1 cellular context compared by ENCODE assay signal in the genomic region with DNA sequence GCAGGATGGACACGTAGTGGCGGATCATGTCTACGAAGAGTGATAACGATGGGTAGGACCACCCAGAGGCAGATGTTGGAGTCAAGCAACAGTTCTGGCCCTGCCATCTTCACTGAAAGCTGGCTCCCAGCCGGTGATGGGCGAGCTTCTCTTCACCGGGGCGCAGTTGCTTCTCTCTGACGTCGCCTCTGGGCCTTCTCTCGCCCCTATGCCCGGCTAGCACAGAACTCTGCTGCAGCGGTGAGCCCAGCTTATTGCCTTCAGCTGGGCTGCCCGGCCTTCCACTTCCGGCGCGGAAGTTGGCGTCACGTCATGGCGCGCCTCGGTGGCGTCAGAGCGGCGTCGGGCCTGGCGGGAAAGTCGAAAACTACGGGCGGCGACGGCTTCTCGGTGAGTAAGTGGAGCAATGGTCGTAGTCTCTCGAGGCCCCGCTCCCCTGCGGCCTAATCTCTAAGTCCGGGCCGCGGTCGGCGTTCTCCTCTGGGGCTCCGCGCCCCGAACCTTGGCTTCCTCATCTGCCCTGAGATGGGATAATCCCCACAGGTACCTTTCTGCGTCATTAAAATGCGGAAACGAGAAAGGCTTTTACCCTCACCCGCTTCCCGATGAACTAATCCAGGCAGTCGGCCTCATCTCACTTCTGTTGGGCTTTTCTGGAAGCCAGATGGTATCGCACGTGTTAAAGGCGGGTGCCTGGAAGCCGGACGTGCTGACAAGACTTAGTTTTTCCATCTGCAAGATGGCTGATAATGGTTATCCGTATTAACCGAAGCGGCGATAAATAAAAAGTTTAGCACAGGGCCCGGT.
A peak's percentile ranks its signal among the peaks of the same experiment; 100 is the strongest.
TF ChIP-seq lines count a peak whose summit lies in the region.

A gene (plus strand): TSS at position 354 of the 807 bp plus-strand sequence. CDS start 2,221 bp downstream, outside the sequence.

TF ChIP-seq in K562, 482 proteins besides CTCF, POLR2A, EP300 and RAD21 (continued from another document and continues in another):
- TF ChIP-seq, protein P1, sequence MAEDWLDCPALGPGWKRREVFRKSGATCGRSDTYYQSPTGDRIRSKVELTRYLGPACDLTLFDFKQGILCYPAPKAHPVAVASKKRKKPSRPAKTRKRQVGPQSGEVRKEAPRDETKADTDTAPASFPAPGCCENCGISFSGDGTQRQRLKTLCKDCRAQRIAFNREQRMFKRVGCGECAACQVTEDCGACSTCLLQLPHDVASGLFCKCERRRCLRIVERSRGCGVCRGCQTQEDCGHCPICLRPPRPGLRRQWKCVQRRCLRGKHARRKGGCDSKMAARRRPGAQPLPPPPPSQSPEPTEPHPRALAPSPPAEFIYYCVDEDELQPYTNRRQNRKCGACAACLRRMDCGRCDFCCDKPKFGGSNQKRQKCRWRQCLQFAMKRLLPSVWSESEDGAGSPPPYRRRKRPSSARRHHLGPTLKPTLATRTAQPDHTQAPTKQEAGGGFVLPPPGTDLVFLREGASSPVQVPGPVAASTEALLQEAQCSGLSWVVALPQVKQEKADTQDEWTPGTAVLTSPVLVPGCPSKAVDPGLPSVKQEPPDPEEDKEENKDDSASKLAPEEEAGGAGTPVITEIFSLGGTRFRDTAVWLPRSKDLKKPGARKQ (CRISPR knock-in tag; IDR thresholded peaks at IDR 0.05): no peak
- TF ChIP-seq KHSRP (IDR thresholded peaks at IDR 0.05) (peak; percentile 100), SIN3B (IDR thresholded peaks at IDR 0.05; ENCODE audit: low read depth) (peak; percentile 97), NR2F6 (CRISPR knock-in tag; IDR thresholded peaks at IDR 0.05) (no peak), NR2C1 (IDR thresholded peaks at IDR 0.05) (no peak), NR2C1 (tag; IDR thresholded peaks at IDR 0.05) (peak; percentile 57), ZNF354B (CRISPR knock-in tag; IDR thresholded peaks at IDR 0.05) (no peak; the same call in 1 of the 2 replicates), ZNF583 (CRISPR knock-in tag; IDR thresholded peaks at IDR 0.05) (no peak), RUNX1 (IDR thresholded peaks at IDR 0.05; ENCODE audit: low read depth) (no peak), L3MBTL2 (IDR thresholded peaks at IDR 0.05) (peak; percentile 99), LCOR (CRISPR knock-in tag; IDR thresholded peaks at IDR 0.05) (peak; percentile 93), DACH1 (IDR thresholded peaks at IDR 0.05; ENCODE audit: partially characterized antibody) (peak; percentile 98), POLR2G (IDR thresholded peaks at IDR 0.05; ENCODE audit: low read depth, low read length) (peak; percentile 96), SNIP1 (IDR thresholded peaks at IDR 0.05; ENCODE audit: low read depth) (no peak), ERF (CRISPR knock-in tag; IDR thresholded peaks at IDR 0.05) (no peak), MCM7 (IDR thresholded peaks at IDR 0.05) (no peak), ZNF253 (CRISPR knock-in tag; conservative IDR thresholded peaks at IDR 0.05) (no peak), NFRKB (IDR thresholded peaks at IDR 0.05; ENCODE audit: low read depth) (peak; percentile 90), ZNF282 (CRISPR knock-in tag; IDR thresholded peaks at IDR 0.05) (no peak), HEY1 (CRISPR knock-in tag; IDR thresholded peaks at IDR 0.05; ENCODE audit: borderline replicate concordance) (no peak), CREB1 (IDR thresholded peaks at IDR 0.05) (peak; percentile 100), CREB1 (CRISPR knock-in tag; IDR thresholded peaks at IDR 0.05) (peak; percentile 100), NCOA4 (IDR thresholded peaks at IDR 0.05; ENCODE audit: partially characterized antibody) (no peak), MEF2D (tag; conservative IDR thresholded peaks at IDR 0.05; ENCODE audit: low read depth) (no peak), ILK (tag; IDR thresholded peaks at IDR 0.05; ENCODE audit: borderline replicate concordance, low read depth) (no peak), NR4A1 (CRISPR knock-in tag; IDR thresholded peaks at IDR 0.05) (no peak), NR4A1 (tag; IDR thresholded peaks at IDR 0.05) (peak; percentile 84)
- TF ChIP-seq, protein P2, sequence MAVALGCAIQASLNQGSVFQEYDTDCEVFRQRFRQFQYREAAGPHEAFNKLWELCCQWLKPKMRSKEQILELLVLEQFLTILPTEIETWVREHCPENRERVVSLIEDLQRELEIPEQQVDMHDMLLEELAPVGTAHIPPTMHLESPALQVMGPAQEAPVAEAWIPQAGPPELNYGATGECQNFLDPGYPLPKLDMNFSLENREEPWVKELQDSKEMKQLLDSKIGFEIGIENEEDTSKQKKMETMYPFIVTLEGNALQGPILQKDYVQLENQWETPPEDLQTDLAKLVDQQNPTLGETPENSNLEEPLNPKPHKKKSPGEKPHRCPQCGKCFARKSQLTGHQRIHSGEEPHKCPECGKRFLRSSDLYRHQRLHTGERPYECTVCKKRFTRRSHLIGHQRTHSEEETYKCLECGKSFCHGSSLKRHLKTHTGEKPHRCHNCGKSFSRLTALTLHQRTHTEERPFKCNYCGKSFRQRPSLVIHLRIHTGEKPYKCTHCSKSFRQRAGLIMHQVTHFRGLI (CRISPR knock-in tag; IDR thresholded peaks at IDR 0.05): no peak
- TF ChIP-seq, protein P3, sequence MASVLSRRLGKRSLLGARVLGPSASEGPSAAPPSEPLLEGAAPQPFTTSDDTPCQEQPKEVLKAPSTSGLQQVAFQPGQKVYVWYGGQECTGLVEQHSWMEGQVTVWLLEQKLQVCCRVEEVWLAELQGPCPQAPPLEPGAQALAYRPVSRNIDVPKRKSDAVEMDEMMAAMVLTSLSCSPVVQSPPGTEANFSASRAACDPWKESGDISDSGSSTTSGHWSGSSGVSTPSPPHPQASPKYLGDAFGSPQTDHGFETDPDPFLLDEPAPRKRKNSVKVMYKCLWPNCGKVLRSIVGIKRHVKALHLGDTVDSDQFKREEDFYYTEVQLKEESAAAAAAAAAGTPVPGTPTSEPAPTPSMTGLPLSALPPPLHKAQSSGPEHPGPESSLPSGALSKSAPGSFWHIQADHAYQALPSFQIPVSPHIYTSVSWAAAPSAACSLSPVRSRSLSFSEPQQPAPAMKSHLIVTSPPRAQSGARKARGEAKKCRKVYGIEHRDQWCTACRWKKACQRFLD (CRISPR knock-in tag; IDR thresholded peaks at IDR 0.05): peak; percentile 100
- TF ChIP-seq, protein P4, sequence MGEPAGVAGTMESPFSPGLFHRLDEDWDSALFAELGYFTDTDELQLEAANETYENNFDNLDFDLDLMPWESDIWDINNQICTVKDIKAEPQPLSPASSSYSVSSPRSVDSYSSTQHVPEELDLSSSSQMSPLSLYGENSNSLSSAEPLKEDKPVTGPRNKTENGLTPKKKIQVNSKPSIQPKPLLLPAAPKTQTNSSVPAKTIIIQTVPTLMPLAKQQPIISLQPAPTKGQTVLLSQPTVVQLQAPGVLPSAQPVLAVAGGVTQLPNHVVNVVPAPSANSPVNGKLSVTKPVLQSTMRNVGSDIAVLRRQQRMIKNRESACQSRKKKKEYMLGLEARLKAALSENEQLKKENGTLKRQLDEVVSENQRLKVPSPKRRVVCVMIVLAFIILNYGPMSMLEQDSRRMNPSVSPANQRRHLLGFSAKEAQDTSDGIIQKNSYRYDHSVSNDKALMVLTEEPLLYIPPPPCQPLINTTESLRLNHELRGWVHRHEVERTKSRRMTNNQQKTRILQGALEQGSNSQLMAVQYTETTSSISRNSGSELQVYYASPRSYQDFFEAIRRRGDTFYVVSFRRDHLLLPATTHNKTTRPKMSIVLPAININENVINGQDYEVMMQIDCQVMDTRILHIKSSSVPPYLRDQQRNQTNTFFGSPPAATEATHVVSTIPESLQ (CRISPR knock-in tag; IDR thresholded peaks at IDR 0.05): peak; percentile 93; the same call in 1 of the 2 replicates
- TF ChIP-seq, protein P5, sequence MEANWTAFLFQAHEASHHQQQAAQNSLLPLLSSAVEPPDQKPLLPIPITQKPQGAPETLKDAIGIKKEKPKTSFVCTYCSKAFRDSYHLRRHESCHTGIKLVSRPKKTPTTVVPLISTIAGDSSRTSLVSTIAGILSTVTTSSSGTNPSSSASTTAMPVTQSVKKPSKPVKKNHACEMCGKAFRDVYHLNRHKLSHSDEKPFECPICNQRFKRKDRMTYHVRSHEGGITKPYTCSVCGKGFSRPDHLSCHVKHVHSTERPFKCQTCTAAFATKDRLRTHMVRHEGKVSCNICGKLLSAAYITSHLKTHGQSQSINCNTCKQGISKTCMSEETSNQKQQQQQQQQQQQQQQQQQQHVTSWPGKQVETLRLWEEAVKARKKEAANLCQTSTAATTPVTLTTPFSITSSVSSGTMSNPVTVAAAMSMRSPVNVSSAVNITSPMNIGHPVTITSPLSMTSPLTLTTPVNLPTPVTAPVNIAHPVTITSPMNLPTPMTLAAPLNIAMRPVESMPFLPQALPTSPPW (CRISPR knock-in tag; IDR thresholded peaks at IDR 0.05): peak; percentile 40; the same call in 1 of the 2 replicates
- TF ChIP-seq, protein P6, sequence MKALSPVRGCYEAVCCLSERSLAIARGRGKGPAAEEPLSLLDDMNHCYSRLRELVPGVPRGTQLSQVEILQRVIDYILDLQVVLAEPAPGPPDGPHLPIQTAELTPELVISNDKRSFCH (CRISPR knock-in tag; IDR thresholded peaks at IDR 0.05): no peak
- TF ChIP-seq, protein P6 (tag; IDR thresholded peaks at IDR 0.05): no peak
- TF ChIP-seq, protein P7, sequence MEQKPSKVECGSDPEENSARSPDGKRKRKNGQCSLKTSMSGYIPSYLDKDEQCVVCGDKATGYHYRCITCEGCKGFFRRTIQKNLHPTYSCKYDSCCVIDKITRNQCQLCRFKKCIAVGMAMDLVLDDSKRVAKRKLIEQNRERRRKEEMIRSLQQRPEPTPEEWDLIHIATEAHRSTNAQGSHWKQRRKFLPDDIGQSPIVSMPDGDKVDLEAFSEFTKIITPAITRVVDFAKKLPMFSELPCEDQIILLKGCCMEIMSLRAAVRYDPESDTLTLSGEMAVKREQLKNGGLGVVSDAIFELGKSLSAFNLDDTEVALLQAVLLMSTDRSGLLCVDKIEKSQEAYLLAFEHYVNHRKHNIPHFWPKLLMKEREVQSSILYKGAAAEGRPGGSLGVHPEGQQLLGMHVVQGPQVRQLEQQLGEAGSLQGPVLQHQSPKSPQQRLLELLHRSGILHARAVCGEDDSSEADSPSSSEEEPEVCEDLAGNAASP (IDR thresholded peaks at IDR 0.05): no peak
- TF ChIP-seq, protein P8, sequence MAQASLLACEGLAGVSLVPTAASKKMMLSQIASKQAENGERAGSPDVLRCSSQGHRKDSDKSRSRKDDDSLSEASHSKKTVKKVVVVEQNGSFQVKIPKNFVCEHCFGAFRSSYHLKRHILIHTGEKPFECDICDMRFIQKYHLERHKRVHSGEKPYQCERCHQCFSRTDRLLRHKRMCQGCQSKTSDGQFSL (CRISPR knock-in tag; IDR thresholded peaks at IDR 0.05): peak; percentile 59; the same call in 1 of the 2 replicates
- TF ChIP-seq, protein P8 (tag; IDR thresholded peaks at IDR 0.05): no peak
- TF ChIP-seq, protein P9, sequence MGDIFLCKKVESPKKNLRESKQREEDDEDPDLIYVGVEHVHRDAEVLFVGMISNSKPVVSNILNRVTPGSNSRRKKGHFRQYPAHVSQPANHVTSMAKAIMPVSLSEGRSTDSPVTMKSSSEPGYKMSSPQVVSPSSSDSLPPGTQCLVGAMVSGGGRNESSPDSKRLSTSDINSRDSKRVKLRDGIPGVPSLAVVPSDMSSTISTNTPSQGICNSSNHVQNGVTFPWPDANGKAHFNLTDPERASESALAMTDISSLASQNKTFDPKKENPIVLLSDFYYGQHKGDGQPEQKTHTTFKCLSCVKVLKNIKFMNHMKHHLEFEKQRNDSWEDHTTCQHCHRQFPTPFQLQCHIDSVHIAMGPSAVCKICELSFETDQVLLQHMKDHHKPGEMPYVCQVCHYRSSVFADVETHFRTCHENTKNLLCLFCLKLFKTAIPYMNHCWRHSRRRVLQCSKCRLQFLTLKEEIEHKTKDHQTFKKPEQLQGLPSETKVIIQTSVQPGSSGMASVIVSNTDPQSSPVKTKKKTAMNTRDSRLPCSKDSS (IDR thresholded peaks at IDR 0.05; ENCODE audit: low read depth, partially characterized antibody): no peak
- TF ChIP-seq, protein P10, sequence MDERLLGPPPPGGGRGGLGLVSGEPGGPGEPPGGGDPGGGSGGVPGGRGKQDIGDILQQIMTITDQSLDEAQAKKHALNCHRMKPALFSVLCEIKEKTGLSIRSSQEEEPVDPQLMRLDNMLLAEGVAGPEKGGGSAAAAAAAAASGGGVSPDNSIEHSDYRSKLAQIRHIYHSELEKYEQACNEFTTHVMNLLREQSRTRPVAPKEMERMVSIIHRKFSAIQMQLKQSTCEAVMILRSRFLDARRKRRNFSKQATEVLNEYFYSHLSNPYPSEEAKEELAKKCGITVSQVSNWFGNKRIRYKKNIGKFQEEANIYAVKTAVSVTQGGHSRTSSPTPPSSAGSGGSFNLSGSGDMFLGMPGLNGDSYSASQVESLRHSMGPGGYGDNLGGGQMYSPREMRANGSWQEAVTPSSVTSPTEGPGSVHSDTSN (CRISPR knock-in tag; IDR thresholded peaks at IDR 0.05; ENCODE audit: low read depth): no peak
- TF ChIP-seq, protein P10 (tag; conservative IDR thresholded peaks at IDR 0.05; ENCODE audit: low read depth): no peak
- TF ChIP-seq, protein P11, sequence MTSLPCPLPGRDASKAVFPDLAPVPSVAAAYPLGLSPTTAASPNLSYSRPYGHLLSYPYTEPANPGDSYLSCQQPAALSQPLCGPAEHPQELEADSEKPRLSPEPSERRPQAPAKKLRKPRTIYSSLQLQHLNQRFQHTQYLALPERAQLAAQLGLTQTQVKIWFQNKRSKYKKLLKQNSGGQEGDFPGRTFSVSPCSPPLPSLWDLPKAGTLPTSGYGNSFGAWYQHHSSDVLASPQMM (CRISPR knock-in tag; IDR thresholded peaks at IDR 0.05): no peak
- TF ChIP-seq, protein P12, sequence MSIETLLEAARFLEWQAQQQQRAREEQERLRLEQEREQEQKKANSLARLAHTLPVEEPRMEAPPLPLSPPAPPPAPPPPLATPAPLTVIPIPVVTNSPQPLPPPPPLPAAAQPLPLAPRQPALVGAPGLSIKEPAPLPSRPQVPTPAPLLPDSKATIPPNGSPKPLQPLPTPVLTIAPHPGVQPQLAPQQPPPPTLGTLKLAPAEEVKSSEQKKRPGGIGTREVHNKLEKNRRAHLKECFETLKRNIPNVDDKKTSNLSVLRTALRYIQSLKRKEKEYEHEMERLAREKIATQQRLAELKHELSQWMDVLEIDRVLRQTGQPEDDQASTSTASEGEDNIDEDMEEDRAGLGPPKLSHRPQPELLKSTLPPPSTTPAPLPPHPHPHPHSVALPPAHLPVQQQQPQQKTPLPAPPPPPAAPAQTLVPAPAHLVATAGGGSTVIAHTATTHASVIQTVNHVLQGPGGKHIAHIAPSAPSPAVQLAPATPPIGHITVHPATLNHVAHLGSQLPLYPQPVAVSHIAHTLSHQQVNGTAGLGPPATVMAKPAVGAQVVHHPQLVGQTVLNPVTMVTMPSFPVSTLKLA (conservative IDR thresholded peaks at IDR 0.05): peak; percentile 85 to 97
